25 cellular contexts compared by ENCODE assay signal in the genomic region with DNA sequence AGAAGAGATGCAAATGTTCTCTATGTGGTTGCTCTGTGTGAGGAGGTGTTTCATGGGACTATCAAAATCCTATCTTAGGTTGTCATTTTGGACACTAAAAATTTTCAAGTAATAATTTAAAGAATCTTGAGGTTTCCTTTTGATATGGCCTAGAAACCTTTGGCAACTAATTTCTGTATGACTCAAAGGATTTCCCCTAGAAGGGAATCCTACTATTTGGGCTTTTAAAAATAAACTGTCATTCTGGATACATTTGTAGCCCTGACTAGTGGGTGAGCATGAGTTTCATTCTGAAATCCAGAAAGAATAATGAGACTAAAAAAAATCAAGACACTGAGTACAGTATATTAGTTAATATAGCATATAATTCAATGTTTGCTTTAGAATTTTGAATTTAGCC.
"Had no signal": no experiment of that assay in that cellular context is flagged by ENCODE, and none has a peak within 500 bp of the region (broad histone marks: within the 10 kb centered on the region; RNA-seq: fewer than 3 reads in every experiment).

No MANE protein-coding gene starts in this region.

- H3K4me1 Mint-ChIP-seq: central memory CD8-positive, alpha-beta T cell had no signal

- H3K9me3 ChIP-seq: vagina had no signal

- H3K9me3 Mint-ChIP-seq: activated CD4-positive, alpha-beta T cell treated with anti-CD3 and anti-CD28 coated beads, Interleukin-2, amount 10 ng/mL, durations not matched to agents 24 days and 14 days; activated naive CD4-positive, alpha-beta T cell treated with anti-CD3 and anti-CD28 coated beads for 36 hours; activated T-cell treated with anti-CD3 and anti-CD28 coated beads, Interleukin-2, amount 50 U/mL, for 24 hours; central memory CD8-positive, alpha-beta T cell; nephron had no signal

- H3K27ac ChIP-seq: foreskin keratinocyte, vagina had no signal

- H3K27me3 Mint-ChIP-seq: activated CD4-positive, alpha-beta T cell treated with anti-CD3 and anti-CD28 coated beads, Interleukin-2, amount 10 ng/mL, durations not matched to agents 24 days and 14 days; central memory CD8-positive, alpha-beta T cell had no signal

- H3K27ac Mint-ChIP-seq: activated CD4-positive, alpha-beta T cell treated with anti-CD3 and anti-CD28 coated beads, Interleukin-2, amount 10 ng/mL, durations not matched to agents 24 days and 14 days; activated CD8-positive, alpha-beta T cell treated with anti-CD3 and anti-CD28 coated beads, Interleukin-2, amount 10 ng/mL, durations not matched to agents 7 days and 5 days; activated naive CD4-positive, alpha-beta T cell treated with anti-CD3 and anti-CD28 coated beads for 36 hours; activated T-cell treated with anti-CD3 and anti-CD28 coated beads, Interleukin-2, amount 50 U/mL, for 24 hours; mesothelial cell of epicardium; nephron had no signal

- H3K36me3 ChIP-seq: vagina had no signal

- H3K4me3 ChIP-seq: lung, vagina had no signal

- FAIRE-seq: kidney had no signal

- H3K36me3 Mint-ChIP-seq: mesothelial cell of epicardium had no signal

- DNase-seq: activated CD4-positive, alpha-beta T cell treated with anti-CD3 and anti-CD28 coated beads, Interleukin-2, amount 10 ng/mL, durations not matched to agents 24 days and 14 days; activated CD4-positive, CD25-positive, alpha-beta regulatory T cell; activated CD8-positive, alpha-beta T cell treated with anti-CD3 and anti-CD28 coated beads, Interleukin-2, amount 10 ng/mL, durations not matched to agents 7 days and 5 days; activated naive CD4-positive, alpha-beta T cell treated with anti-CD3 and anti-CD28 coated beads for 36 hours; activated T-cell treated with anti-CD3 and anti-CD28 coated beads, Interleukin-2, amount 50 U/mL, for 24 hours; effector CD4-positive, alpha-beta T cell; foreskin keratinocyte; glutamatergic neuron; kidney; posterior cingulate gyrus; stimulated activated CD4-positive, alpha-beta T cell treated with anti-CD3 and anti-CD28 coated beads, Interleukin-12 subunit alpha, Interleukin-12 subunit beta, amount 100 ng/mL, for 4 hours; stimulated activated CD4-positive, alpha-beta T cell treated with anti-CD3 and anti-CD28 coated beads, Interleukin-1b, Interleukin-23, amount 100 ng/mL, for 48 hours; stimulated activated CD8-positive, alpha-beta memory T cell treated with anti-CD3 and anti-CD28 coated beads, Interleukin-4, amount 100 ng/mL, for 48 hours; stimulated activated naive CD4-positive, alpha-beta T cell; substantia nigra; T-helper 1 cell; T-helper 9 cell; trophoblast cell had no signal

- H3K27me3 ChIP-seq: foreskin keratinocyte, vagina had no signal

- H3K4me1 ChIP-seq: foreskin keratinocyte had no signal

- ATAC-seq: activated CD8-positive, alpha-beta T cell treated with anti-CD3 and anti-CD28 coated beads, Interleukin-2, amount 10 ng/mL, durations not matched to agents 7 days and 5 days; esophagus mucosa; foreskin keratinocyte; left lobe of liver had no signal

- H3K4me3 Mint-ChIP-seq: activated CD4-positive, alpha-beta T cell treated with anti-CD3 and anti-CD28 coated beads, Interleukin-2, amount 10 ng/mL, durations not matched to agents 24 days and 14 days; activated CD8-positive, alpha-beta T cell treated with anti-CD3 and anti-CD28 coated beads, Interleukin-2, amount 10 ng/mL, durations not matched to agents 7 days and 5 days; activated naive CD4-positive, alpha-beta T cell treated with anti-CD3 and anti-CD28 coated beads for 36 hours; activated T-cell treated with anti-CD3 and anti-CD28 coated beads, Interleukin-2, amount 50 U/mL, for 24 hours; central memory CD8-positive, alpha-beta T cell; mesothelial cell of epicardium; nephron had no signal
